Comparison of ENCODE assay signal across 11 cellular contexts in genomic region chr12:94622475-94622874, GRCh38. TPM values are rescaled to one million over a fixed set of nuclear protein-coding genes. Genes with fewer than 3 reads are reported as not detected.
DNase-seq lines count a peak whose midpoint lies in the region; ATAC-seq, FAIRE-seq and TF ChIP-seq lines count a peak whose summit lies in the region.
"Had no signal": no experiment of that assay in that cellular context is flagged by ENCODE, and none has a peak within 500 bp of the region (broad histone marks: within the 10 kb centered on the region; RNA-seq: fewer than 3 reads in every experiment).

No MANE protein-coding gene starts in this region.

- DNase-seq in T-helper 1 cell (no peak), T-helper 17 cell (no peak), foreskin keratinocyte (peak in 1 of 2 donors; percentile 65), smooth muscle cell (lab: John Stamatoyannopoulos, UW; ENCODE audit: unreplicated experiment) (no peak), SHP77 treated with DMSO at 0.1 percent for 48 hours (lab: John Stamatoyannopoulos, UW) (no peak), NOMO-1 treated with DMSO at 0.1 percent for 48 hours (lab: John Stamatoyannopoulos, UW; ENCODE audit: unreplicated experiment) (no peak), GM12891 (ENCODE audit: insufficient read length, low spot score) (no peak)

- peak overlapping the region; percentile 100 for H3K27ac ChIP-seq in foreskin keratinocyte
- peak overlapping the region; percentile 74 for H3K27ac ChIP-seq in smooth muscle cell (ENCODE audit: low read depth)

- H3K4me1 ChIP-seq in foreskin keratinocyte (peaks cover 42% of the 10 kb centered on the region), smooth muscle cell (ENCODE audit: low read depth) (peaks cover 17% of the 10 kb centered on the region)

- peaks cover 2% of the 10 kb centered on the region for H3K36me3 Mint-ChIP-seq in T-helper 1 cell treated with Interleukin-12 subunit alpha and Interleukin-12 subunit beta and Interleukin-4 antibody, amounts not matched to agents 30 μg/mL and 1 μg/mL, for 36 hours (ENCODE audit: low read depth)
- H3K36me3 Mint-ChIP-seq in T-helper 17 cell (ENCODE audit: low read depth) = peaks cover 3% of the 10 kb centered on the region
- H3K36me3 Mint-ChIP-seq: naive thymus-derived CD8-positive, alpha-beta T cell had no signal

- H3K27me3 ChIP-seq in foreskin keratinocyte = no peaks in the 10 kb centered on the region
- no peaks in the 10 kb centered on the region for H3K27me3 ChIP-seq in smooth muscle cell (ENCODE audit: low read depth)

- peak overlapping the region; percentile 60 for H3K9ac ChIP-seq in smooth muscle cell (ENCODE audit: low read depth)

- no peak overlapping the region for H3K4me3 Mint-ChIP-seq in T-helper 1 cell treated with Interleukin-12 subunit alpha and Interleukin-12 subunit beta and Interleukin-4 antibody, amounts not matched to agents 30 μg/mL and 1 μg/mL, for 36 hours
- H3K4me3 Mint-ChIP-seq in T-helper 17 cell = peak overlapping the region; percentile 77
- H3K4me3 Mint-ChIP-seq: dendritic cell treated with granulocyte-macrophage colony-stimulating factor and Interleukin-4, amounts not matched to agents 40 ng/mL and 50 ng/mL, for 4 days had no signal

- ATAC-seq in T-helper 17 cell = no peak
- ATAC-seq in foreskin keratinocyte = no peak

- WGBS in smooth muscle cell (ENCODE audit: low lambda C conversion rate) = 77% methylated on average over 4 of the region's 4 CpGs

- H3K9me3 Mint-ChIP-seq in T-helper 1 cell treated with Interleukin-12 subunit alpha and Interleukin-12 subunit beta and Interleukin-4 antibody, amounts not matched to agents 30 μg/mL and 1 μg/mL, for 36 hours = no peaks in the 10 kb centered on the region
- H3K9me3 Mint-ChIP-seq: dendritic cell treated with granulocyte-macrophage colony-stimulating factor and Interleukin-4, amounts not matched to agents 40 ng/mL and 50 ng/mL, for 4 days; naive thymus-derived CD8-positive, alpha-beta T cell had no signal

- TF ChIP-seq CTCF in foreskin keratinocyte (conservative IDR thresholded peaks at IDR 0.05) (no peak), smooth muscle cell (IDR thresholded peaks at IDR 0.05; ENCODE audit: borderline replicate concordance, insufficient read depth, poor library complexity, severe bottlenecking) (no peak)

- H4K20me1 ChIP-seq in smooth muscle cell (ENCODE audit: low read depth) = peaks cover 7% of the 10 kb centered on the region

- peak overlapping the region; percentile 30 for H3K4me2 ChIP-seq in smooth muscle cell

- peaks cover 4% of the 10 kb centered on the region for H3F3A ChIP-seq in smooth muscle cell (ENCODE audit: low read depth)

- peak overlapping the region; percentile 80 for H3K27ac Mint-ChIP-seq in T-helper 1 cell treated with Interleukin-12 subunit alpha and Interleukin-12 subunit beta and Interleukin-4 antibody, amounts not matched to agents 30 μg/mL and 1 μg/mL, for 36 hours
- peak overlapping the region; percentile 85 for H3K27ac Mint-ChIP-seq in T-helper 17 cell
- H3K27ac Mint-ChIP-seq: dendritic cell treated with granulocyte-macrophage colony-stimulating factor and Interleukin-4, amounts not matched to agents 40 ng/mL and 50 ng/mL, for 4 days had no signal

- H3K4me3 ChIP-seq in smooth muscle cell = no peak overlapping the region

- H3K36me3 ChIP-seq in smooth muscle cell (ENCODE audit: low read depth) = no peaks in the 10 kb centered on the region

- H2AFZ ChIP-seq in smooth muscle cell (ENCODE audit: low read depth) = no peak overlapping the region

- H3K9me3 ChIP-seq in T-helper 17 cell (ENCODE audit: control insufficient read depth, low read length, poor library complexity, severe bottlenecking) (no peaks in the 10 kb centered on the region), smooth muscle cell (replicated peaks; ENCODE audit: low read depth) (no peaks in the 10 kb centered on the region)

- FAIRE-seq in GM12891 (lab: Jason Lieb, UNC) = no peak
- FAIRE-seq: TTC549 had no signal

- peaks cover 3% of the 10 kb centered on the region for H3K27me3 Mint-ChIP-seq in T-helper 1 cell treated with Interleukin-12 subunit alpha and Interleukin-12 subunit beta and Interleukin-4 antibody, amounts not matched to agents 30 μg/mL and 1 μg/mL, for 36 hours (ENCODE audit: low read depth)
- H3K27me3 Mint-ChIP-seq in T-helper 17 cell = no peaks in the 10 kb centered on the region
- H3K27me3 Mint-ChIP-seq: naive thymus-derived CD8-positive, alpha-beta T cell had no signal

- H3K79me2 ChIP-seq in smooth muscle cell (ENCODE audit: low read depth) = peaks cover 27% of the 10 kb centered on the region

- peaks cover 13% of the 10 kb centered on the region for H3K4me1 Mint-ChIP-seq in T-helper 1 cell treated with Interleukin-12 subunit alpha and Interleukin-12 subunit beta and Interleukin-4 antibody, amounts not matched to agents 30 μg/mL and 1 μg/mL, for 36 hours (ENCODE audit: low read depth)
- peaks cover 21% of the 10 kb centered on the region for H3K4me1 Mint-ChIP-seq in T-helper 17 cell

- TF ChIP-seq POLR2A in GM12891 (IDR thresholded peaks at IDR 0.05; ENCODE audit: low read depth, low read length) = no peak

TF ChIP-seq in GM12891, 5 proteins besides CTCF, POLR2A, EP300 and RAD21:
- TF ChIP-seq POU2F2 (IDR thresholded peaks at IDR 0.05; ENCODE audit: low read depth, low read length) = no peak
- TF ChIP-seq PAX5 (IDR thresholded peaks at IDR 0.05; ENCODE audit: insufficient read depth, low read length, severe bottlenecking) = no peak
- TF ChIP-seq POLR2AphosphoS5 (IDR thresholded peaks at IDR 0.05; ENCODE audit: low read depth, low read length) = no peak
- TF ChIP-seq TAF1 (IDR thresholded peaks at IDR 0.05; ENCODE audit: low read depth, low read length) = no peak
- TF ChIP-seq SPI1 (IDR thresholded peaks at IDR 0.05; ENCODE audit: low read depth, low read length) = no peak

RNA-seq across cellular contexts. Expression of gene TMCC3, which starts 27.9 kb away (rescaled TPM):
- total RNA-seq in T-helper 17 cell (1 to 10 TPM; 1.5 to 2.9 TPM), foreskin keratinocyte (13.3 and 17.7 TPM in 2 replicates), smooth muscle cell (10.3 and 11.2 TPM in 2 replicates)
- polyA plus RNA-seq in foreskin keratinocyte (4.0 and 4.9 TPM in 2 replicates), smooth muscle cell (4.4 and 7.0 TPM in 2 replicates)
- 8.1 TPM for polyA plus RNA-seq in GM12891 (2012; ENCODE audit: low read depth, missing spikeins)
